ENCODE assay signal across 18 cellular contexts in the genomic region with DNA sequence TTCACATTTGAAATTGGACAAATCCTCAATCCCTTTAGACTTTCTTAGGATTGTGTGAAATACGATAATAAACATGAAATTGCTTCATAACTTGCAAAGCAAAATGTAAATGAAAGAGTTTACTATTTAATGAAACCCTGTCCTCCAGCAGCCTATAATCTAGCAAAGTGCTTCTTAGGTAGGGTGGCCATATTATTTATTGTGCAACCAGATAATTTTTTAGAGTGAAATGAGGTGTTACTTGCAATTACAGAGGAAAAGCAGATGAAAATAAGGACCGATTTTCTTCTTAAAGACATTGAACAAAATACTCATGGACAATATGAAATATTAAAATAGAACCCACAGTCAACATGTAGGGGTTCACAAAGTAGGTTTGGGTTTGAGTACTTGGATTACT.
DNase-seq lines count a peak whose midpoint lies in the region; ATAC-seq and TF ChIP-seq lines count a peak whose summit lies in the region.
"Had no signal": no experiment of that assay in that cellular context is flagged by ENCODE, and none has a peak within 500 bp of the region (broad histone marks: within the 10 kb centered on the region; RNA-seq: fewer than 3 reads in every experiment).

No MANE protein-coding gene starts in this region.

- BruUV-seq in Calu3 (replicated peaks; lab: Mats Ljungman, UMichigan), result no TSS peak

- H4K20me1 ChIP-seq in neural cell (ENCODE audit: insufficient read depth), result no peaks in the 10 kb centered on the region

- H3K4me1 ChIP-seq in HUES6 (ENCODE audit: control insufficient read depth, insufficient read depth, low read length) (peaks cover 15% of the 10 kb centered on the region), skeletal muscle satellite cell (ENCODE audit: control insufficient read depth, insufficient read depth, low read length) (peaks cover 12% of the 10 kb centered on the region)

- no peaks in the 10 kb centered on the region for H3K9me3 Mint-ChIP-seq in Calu3 (ENCODE audit: low read depth, unreplicated experiment)

- no peaks in the 10 kb centered on the region for H3F3A ChIP-seq in neural cell (ENCODE audit: insufficient read depth, low read length, poor library complexity, severe bottlenecking)

- no peak for TF ChIP-seq RAD21 in neural cell (conservative IDR thresholded peaks at IDR 0.05)

- H3K9ac ChIP-seq in HUES6 (ENCODE audit: low read length) (no peak overlapping the region), SK-N-MC (ENCODE audit: insufficient read length) (no peak overlapping the region), neural cell (ENCODE audit: low read length) (no peak overlapping the region), skeletal muscle satellite cell (ENCODE audit: low read depth, low read length) (no peak overlapping the region)
- H3K9ac ChIP-seq: KMS-11 had no signal

- H3K9me2 ChIP-seq in neural cell (ENCODE audit: insufficient read depth, low read length), result no peaks in the 10 kb centered on the region

- intact Hi-C loops in Calu3 (cut with micrococcal nuclease; ENCODE audit: unreplicated experiment), result no loop called here

- CTCF ChIA-PET in Calu3 (lab: Charles Lee), result interaction anchor here (0.7 kb wide), 1 partner anchor 315 kb away, joined by 4 read pairs; no protein-coding TSS in a partner anchor

- H3K4me3 Mint-ChIP-seq in Calu3 (ENCODE audit: low read depth, unreplicated experiment), result no peak overlapping the region

- peaks cover 4% of the 10 kb centered on the region for H3K4me1 Mint-ChIP-seq in Calu3 (ENCODE audit: low read depth, unreplicated experiment)

- H3K79me2 ChIP-seq in neural cell (replicated peaks; ENCODE audit: insufficient read depth, low read length), result no peaks in the 10 kb centered on the region

- H2AFZ ChIP-seq in neural cell (ENCODE audit: low read depth, low read length), result no peak overlapping the region

- H3K36me3 ChIP-seq in HUES6 (ENCODE audit: control insufficient read depth, insufficient read depth, low read length) (no peaks in the 10 kb centered on the region), SK-N-MC (ENCODE audit: insufficient read depth, low read length) (no peaks in the 10 kb centered on the region), neural cell (ENCODE audit: insufficient read depth, low read length) (no peaks in the 10 kb centered on the region), skeletal muscle satellite cell (ENCODE audit: insufficient read depth, low read length) (no peaks in the 10 kb centered on the region)

- H3K9me3 ChIP-seq in HUES6 (ENCODE audit: control insufficient read depth, insufficient read depth, low read depth, low read length) (no peaks in the 10 kb centered on the region), SK-N-MC (ENCODE audit: low read depth, low read length) (no peaks in the 10 kb centered on the region), neural cell (ENCODE audit: low read length) (no peaks in the 10 kb centered on the region), skeletal muscle satellite cell (replicated peaks; ENCODE audit: low read length) (no peaks in the 10 kb centered on the region)

- H3K4me2 ChIP-seq in neural cell (ENCODE audit: low read length) (no peak overlapping the region), skeletal muscle satellite cell (ENCODE audit: low read length) (peak overlapping the region; percentile 80)
- H3K4me2 ChIP-seq: KMS-11 had no signal

- H3K27ac Mint-ChIP-seq in Calu3 (ENCODE audit: unreplicated experiment), result no peak overlapping the region

- no peak for ATAC-seq in HG03025 (IDR thresholded peaks at IDR 0.05; ENCODE audit: low FRiP score, unreplicated experiment)
- ATAC-seq: HCT116, Right ventricle myocardium inferior had no signal

- no peaks in the 10 kb centered on the region for H3K36me3 Mint-ChIP-seq in Calu3 (ENCODE audit: insufficient read depth, unreplicated experiment)

- no peak for TF ChIP-seq EP300 in neural cell (conservative IDR thresholded peaks at IDR 0.05; ENCODE audit: poor library complexity, severe bottlenecking)

- TF ChIP-seq CTCF in neural cell (IDR thresholded peaks at IDR 0.05; ENCODE audit: poor library complexity, severe bottlenecking), result no peak
- no peak for TF ChIP-seq CTCF in Calu3 (IDR thresholded peaks at IDR 0.05; ENCODE audit: unreplicated experiment)

- H3K27ac ChIP-seq in HUES6 (ENCODE audit: low read depth, low read length), result 0 out of 2 replicates have a peak overlapping the region, but pooled peaks have one; percentile 14
- H3K27ac ChIP-seq in SK-N-MC, result peak overlapping the region; percentile 90
- peak overlapping the region; percentile 52 for H3K27ac ChIP-seq in neural cell (ENCODE audit: low read length)
- H3K27ac ChIP-seq: KMS-11 had no signal

- no peaks in the 10 kb centered on the region for H3K27me3 Mint-ChIP-seq in Calu3 (ENCODE audit: unreplicated experiment)

- DNase-seq in SK-N-MC (ENCODE audit: low read depth, low spot score), result no peak
- no peak for DNase-seq in Calu3
- DNase-seq in kidney glomerular epithelial cell (lab: John Stamatoyannopoulos, UW), result no peak
- DNase-seq: C1 segment of cervical spinal cord, DMS53, GDM1, NCI-H1105, NCI-H2029 treated with DMSO at 0.1 percent for 48 hours, NCI-H345, NCI-H524 treated with DMSO at 0.1 percent for 48 hours, OCI-M1 had no signal

- no peak overlapping the region for H3K4me3 ChIP-seq in HUES6 (ENCODE audit: low read depth, low read length)
- H3K4me3 ChIP-seq in SK-N-MC, result no peak overlapping the region
- H3K4me3 ChIP-seq in neural cell (ENCODE audit: low read length), result no peak overlapping the region
- H3K4me3 ChIP-seq in skeletal muscle satellite cell (ENCODE audit: low read length), result peak overlapping the region; percentile 56

- H3K27me3 ChIP-seq in HUES6 (ENCODE audit: control insufficient read depth, insufficient read depth, low read length), result no peaks in the 10 kb centered on the region
- no peaks in the 10 kb centered on the region for H3K27me3 ChIP-seq in neural cell (ENCODE audit: insufficient read depth, low read depth, low read length)
- no peaks in the 10 kb centered on the region for H3K27me3 ChIP-seq in skeletal muscle satellite cell (ENCODE audit: control insufficient read depth, insufficient read depth, low read length)

TF ChIP-seq in neural cell, 6 proteins besides CTCF, POLR2A, EP300 and RAD21:
- TF ChIP-seq EZH2 (IDR thresholded peaks at IDR 0.05; ENCODE audit: borderline replicate concordance, insufficient read depth, low read length, poor library complexity, severe bottlenecking) (no peak), MXI1 (conservative IDR thresholded peaks at IDR 0.05; ENCODE audit: poor library complexity, severe bottlenecking) (no peak), POLR2AphosphoS5 (IDR thresholded peaks at IDR 0.05) (no peak), TAF1 (IDR thresholded peaks at IDR 0.05; ENCODE audit: low read depth) (no peak), SMC3 (conservative IDR thresholded peaks at IDR 0.05; ENCODE audit: poor library complexity) (no peak)
- TF ChIP-seq, protein P1, sequence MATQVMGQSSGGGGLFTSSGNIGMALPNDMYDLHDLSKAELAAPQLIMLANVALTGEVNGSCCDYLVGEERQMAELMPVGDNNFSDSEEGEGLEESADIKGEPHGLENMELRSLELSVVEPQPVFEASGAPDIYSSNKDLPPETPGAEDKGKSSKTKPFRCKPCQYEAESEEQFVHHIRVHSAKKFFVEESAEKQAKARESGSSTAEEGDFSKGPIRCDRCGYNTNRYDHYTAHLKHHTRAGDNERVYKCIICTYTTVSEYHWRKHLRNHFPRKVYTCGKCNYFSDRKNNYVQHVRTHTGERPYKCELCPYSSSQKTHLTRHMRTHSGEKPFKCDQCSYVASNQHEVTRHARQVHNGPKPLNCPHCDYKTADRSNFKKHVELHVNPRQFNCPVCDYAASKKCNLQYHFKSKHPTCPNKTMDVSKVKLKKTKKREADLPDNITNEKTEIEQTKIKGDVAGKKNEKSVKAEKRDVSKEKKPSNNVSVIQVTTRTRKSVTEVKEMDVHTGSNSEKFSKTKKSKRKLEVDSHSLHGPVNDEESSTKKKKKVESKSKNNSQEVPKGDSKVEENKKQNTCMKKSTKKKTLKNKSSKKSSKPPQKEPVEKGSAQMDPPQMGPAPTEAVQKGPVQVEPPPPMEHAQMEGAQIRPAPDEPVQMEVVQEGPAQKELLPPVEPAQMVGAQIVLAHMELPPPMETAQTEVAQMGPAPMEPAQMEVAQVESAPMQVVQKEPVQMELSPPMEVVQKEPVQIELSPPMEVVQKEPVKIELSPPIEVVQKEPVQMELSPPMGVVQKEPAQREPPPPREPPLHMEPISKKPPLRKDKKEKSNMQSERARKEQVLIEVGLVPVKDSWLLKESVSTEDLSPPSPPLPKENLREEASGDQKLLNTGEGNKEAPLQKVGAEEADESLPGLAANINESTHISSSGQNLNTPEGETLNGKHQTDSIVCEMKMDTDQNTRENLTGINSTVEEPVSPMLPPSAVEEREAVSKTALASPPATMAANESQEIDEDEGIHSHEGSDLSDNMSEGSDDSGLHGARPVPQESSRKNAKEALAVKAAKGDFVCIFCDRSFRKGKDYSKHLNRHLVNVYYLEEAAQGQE (IDR thresholded peaks at IDR 0.05; ENCODE audit: borderline replicate concordance), result no peak

Comparison
In these comparisons a context has a peak if more than half of its experiments do, and no peak if none do; other contexts are left out.
1. H3K27ac ChIP-seq: peak in every context shown above with its lines; median percentile 90 in SK-N-MC; 52 in neural cell; 14 in HUES6.